Comparison of ENCODE assay signal across 10 cellular contexts in genomic region chr6:10156875-10157274, GRCh38.
"Had no signal": no experiment of that assay in that cellular context is flagged by ENCODE, and none has a peak within 500 bp of the region (broad histone marks: within the 10 kb centered on the region; RNA-seq: fewer than 3 reads in every experiment).

No MANE protein-coding gene starts in this region.

- H3K27ac Mint-ChIP-seq: GM23338, H9, HFFc6 had no signal

- H3K4me3 Mint-ChIP-seq: GM23338, H9, HFFc6 had no signal

- ATAC-seq: GM23338, HCT116 had no signal

- H2AFZ ChIP-seq: GM23248, GM23338 had no signal

- H3K4me1 Mint-ChIP-seq: GM23338, H9 had no signal

- H3K4me2 ChIP-seq: GM23338 had no signal

- H3K4me3 ChIP-seq: GM23248, GM23338, HAP-1 had no signal

- DNase-seq: GM23248, GOT3, H7, H9, HCEC 1CT, HFFc6 had no signal

- H3K9me3 ChIP-seq: HAP-1 had no signal

- H3K4me1 ChIP-seq: HAP-1 had no signal

- FAIRE-seq: H54 had no signal

- H3K27ac ChIP-seq: GM23248 had no signal

- H3K36me3 ChIP-seq: HAP-1 had no signal

- H3K9ac ChIP-seq: GM23248 had no signal

- H3K9me3 Mint-ChIP-seq: GM23338, HFFc6 had no signal
